Comparison of ENCODE assay signal across 8 cellular contexts in genomic region chrX:47619486-47620302, GRCh38.
DNase-seq lines count a peak whose midpoint lies in the region; ATAC-seq and TF ChIP-seq lines count a peak whose summit lies in the region.

Gene SYN1 (minus strand): TSS chrX:47619857. CDS start chrX:47619728, 129 bp downstream.

- H3K4me1 ChIP-seq in ES-I3 (ENCODE audit: insufficient read depth, low read length): no peaks in the 10 kb centered on the region; the same call in 1 of the 2 replicates

- ATAC-seq in HG02798 (IDR thresholded peaks at IDR 0.05; ENCODE audit: poor library complexity, unreplicated experiment) (peak; percentile 82), HG03025 (IDR thresholded peaks at IDR 0.05; ENCODE audit: low FRiP score, unreplicated experiment) (no peak)
- ATAC-seq in activated CD4-positive, CD25-positive, alpha-beta regulatory T cell treated with anti-CD3 and anti-CD28 coated beads, Interleukin-2, amount 50 U/mL, for 24 hours: peak; percentile 79 to 83

- H3K4me3 ChIP-seq in cardiac fibroblast (replicated peaks in 1 of 2; ENCODE audit: low read depth in 2 of 2, low read length in 2 of 2): peak within 1 kb of the TSS; percentile 39 to 51

- no peak for TF ChIP-seq CTCF in cardiac fibroblast (IDR thresholded peaks at IDR 0.05; ENCODE audit: low read depth, low read length)

- DNase-seq in NCI-H2171 (lab: John Stamatoyannopoulos, UW) (peak; percentile 58), cardiac fibroblast (ENCODE audit: low read depth in 2 of 2) (peak; percentile 77 to 88), islet precursor cell (peak; percentile 83)
- peak; percentile 57 to 70 (median 66) for DNase-seq in stimulated activated CD4-positive, alpha-beta T cell treated with anti-CD3 and anti-CD28 coated beads, Interleukin-12 subunit alpha, Interleukin-12 subunit beta, amount 100 ng/mL, for 48 hours (ENCODE audit: low read depth in 2 of 3, low spot score in 1 of 3)

- no peaks in the 10 kb centered on the region for H3K9me3 ChIP-seq in ES-I3 (ENCODE audit: control insufficient read depth, insufficient read depth, low read length)

- no peaks in the 10 kb centered on the region for H3K36me3 ChIP-seq in ES-I3 (ENCODE audit: insufficient read depth, low read length)

- peak within 1 kb of the TSS; percentile 57; the same call in 1 of the 2 replicates for H3K9ac ChIP-seq in ES-I3 (ENCODE audit: low read depth, low read length)
